In genomic region chr1:43140583-43140982, GRCh38 we compare ENCODE assay signal across 28 cellular contexts. TPM values are rescaled to one million over a fixed set of nuclear protein-coding genes. Genes with fewer than 3 reads are reported as not detected.
"Had no signal": no experiment of that assay in that cellular context is flagged by ENCODE, and none has a peak within 500 bp of the region (broad histone marks: within the 10 kb centered on the region; RNA-seq: fewer than 3 reads in every experiment).

No MANE protein-coding gene starts in this region.

- ATAC-seq: effector memory CD8-positive, alpha-beta T cell; esophagus mucosa; foreskin keratinocyte; gastrocnemius medialis; gastroesophageal sphincter; heart left ventricle; heart right ventricle had no signal

- DNase-seq: colonic mucosa; cortex of kidney; dermis blood vessel endothelial cell; dorsolateral prefrontal cortex; effector CD4-positive, alpha-beta T cell; effector CD8-positive, alpha-beta T cell; effector memory CD4-positive, alpha-beta T cell; effector memory CD8-positive, alpha-beta T cell; endodermal cell; erythroblast; esophagus squamous epithelium; foreskin fibroblast; foreskin keratinocyte; foreskin melanocyte; gastrocnemius medialis; glutamatergic neuron; head of caudate nucleus; heart left ventricle; heart right ventricle had no signal

- H3K9me3 ChIP-seq: colonic mucosa, gastrocnemius medialis had no signal

- H3K4me3 Mint-ChIP-seq: dendritic cell treated with granulocyte-macrophage colony-stimulating factor and Interleukin-4, amounts not matched to agents 40 ng/mL and 50 ng/mL, for 4 days; effector memory CD8-positive, alpha-beta T cell; endodermal cell had no signal

- H3K4me2 ChIP-seq: hepatocyte had no signal

- H3K27me3 ChIP-seq: colonic mucosa, foreskin keratinocyte, hepatocyte had no signal

- FAIRE-seq: endometrium, endothelial cell of umbilical vein had no signal

- H3K4me3 ChIP-seq: colonic mucosa, coronary artery, dorsolateral prefrontal cortex, esophagus muscularis mucosa, esophagus squamous epithelium, gastrocnemius medialis, gastroesophageal sphincter, heart left ventricle, heart right ventricle, hepatocyte had no signal

- H3K79me2 ChIP-seq: hepatocyte had no signal

- H2AFZ ChIP-seq: hepatocyte had no signal

- H3K27ac Mint-ChIP-seq: dendritic cell treated with granulocyte-macrophage colony-stimulating factor and Interleukin-4, amounts not matched to agents 40 ng/mL and 50 ng/mL, for 4 days; effector memory CD8-positive, alpha-beta T cell; endodermal cell had no signal

- H3K27ac ChIP-seq: colonic mucosa, coronary artery, dorsolateral prefrontal cortex, epithelial cell of prostate, esophagus muscularis mucosa, esophagus squamous epithelium, foreskin keratinocyte, gastrocnemius medialis, gastroesophageal sphincter, heart left ventricle, heart right ventricle, hepatocyte had no signal

- H3K36me3 ChIP-seq: colonic mucosa, esophagus muscularis mucosa, esophagus squamous epithelium, gastrocnemius medialis, gastroesophageal sphincter, heart left ventricle, heart right ventricle had no signal

- H3K4me1 ChIP-seq: colonic mucosa, gastrocnemius medialis, gastroesophageal sphincter had no signal

- H3K9me3 Mint-ChIP-seq: dendritic cell treated with granulocyte-macrophage colony-stimulating factor and Interleukin-4, amounts not matched to agents 40 ng/mL and 50 ng/mL, for 4 days; effector memory CD8-positive, alpha-beta T cell had no signal

RNA-seq across cellular contexts. Expression of gene CFAP57, which starts 31.5 kb away (rescaled TPM):
- total RNA-seq: esophagus muscularis mucosa, esophagus squamous epithelium, gastroesophageal sphincter had no signal
